8 cellular contexts compared by ENCODE assay signal in the genomic region with DNA sequence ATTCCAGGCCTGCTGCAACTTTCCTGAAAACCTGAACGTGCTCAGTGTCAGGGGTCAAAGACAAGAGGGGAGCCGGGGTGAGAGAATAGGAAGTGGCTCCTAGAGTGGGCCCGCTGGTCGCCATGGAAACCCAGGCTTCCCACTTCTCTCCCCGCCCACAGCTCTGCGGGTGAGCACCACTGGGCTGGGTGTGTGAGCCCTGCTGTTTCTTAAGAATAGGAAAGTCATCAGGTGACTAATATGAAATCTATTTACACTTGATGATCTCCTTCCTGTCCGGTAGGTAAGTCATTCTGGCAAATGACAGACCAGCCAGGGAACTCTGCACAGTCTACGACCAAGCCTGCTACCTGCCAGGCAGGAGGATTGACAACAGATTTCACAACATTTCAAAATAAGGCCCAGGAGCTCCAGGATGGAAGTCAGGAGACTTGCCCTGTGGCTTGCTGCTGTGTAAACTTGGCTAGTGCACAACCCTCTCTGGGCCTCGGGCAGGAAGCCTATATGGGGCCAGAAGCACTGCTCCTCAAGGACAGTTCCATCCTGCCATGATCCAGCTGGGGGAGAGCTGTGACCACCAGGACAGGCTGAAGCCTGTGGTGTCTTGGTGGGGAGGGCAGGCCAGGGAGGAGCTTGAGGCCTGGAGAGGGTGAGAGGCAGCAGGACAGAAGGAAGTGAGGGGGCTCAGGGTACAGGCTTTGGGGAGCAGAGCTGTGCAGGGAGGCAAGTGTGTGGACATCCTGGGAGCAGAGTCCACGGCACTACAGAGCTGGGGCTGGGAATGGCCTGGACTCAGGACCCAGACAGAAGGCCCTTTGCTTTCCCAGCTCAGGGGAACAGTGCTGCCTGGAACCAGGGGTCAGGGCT.
DNase-seq lines count a peak whose midpoint lies in the region; ATAC-seq and TF ChIP-seq lines count a peak whose summit lies in the region.

No MANE protein-coding gene starts in this region.

- no peaks in the 10 kb centered on the region for H3K27me3 ChIP-seq in esophagus muscularis mucosa

- DNase-seq in ELR (ENCODE audit: low read depth) (peak; percentile 99), HT-29 (ENCODE audit: low spot score) (peak; percentile 54), esophagus muscularis mucosa (ENCODE audit: extremely low spot score) (no peak), omental fat pad (ENCODE audit: low spot score) (no peak), NCI-H1930 (lab: John Stamatoyannopoulos, UW) (no peak), NCI-H345 treated with DMSO at 0.1 percent for 48 hours (lab: John Stamatoyannopoulos, UW; ENCODE audit: unreplicated experiment) (no peak)

- no peak for TF ChIP-seq POLR2A in esophagus muscularis mucosa (IDR thresholded peaks at IDR 0.05; ENCODE audit: low read depth)

- no peak for TF ChIP-seq EP300 in esophagus muscularis mucosa (IDR thresholded peaks at IDR 0.05)

- ATAC-seq in GM21526 (IDR thresholded peaks at IDR 0.05; ENCODE audit: low FRiP score, unreplicated experiment) = peak; percentile 79
- peak; percentile 82 for ATAC-seq in omental fat pad (ENCODE audit: low FRiP score)

- intact Hi-C loops in esophagus muscularis mucosa (cut with DNase I) = no loop called here

- TF ChIP-seq CTCF in VCaP (conservative IDR thresholded peaks at IDR 0.05) (no peak), esophagus muscularis mucosa (IDR thresholded peaks at IDR 0.05) (no peak), omental fat pad (IDR thresholded peaks at IDR 0.05) (no peak)

- peaks cover 37 to 74% (median 45%) of the 10 kb centered on the region in 4 donors for H3K4me1 ChIP-seq in esophagus muscularis mucosa

- no peaks in the 10 kb centered on the region for H3K9me3 ChIP-seq in esophagus muscularis mucosa

- WGBS in esophagus muscularis mucosa = 37% methylated on average over 10 of the region's 10 CpGs

- H3K27ac ChIP-seq in VCaP (peak overlapping the region; percentile 61), esophagus muscularis mucosa (replicated peaks in 1 of 4) (peak overlapping the region in 3 of 4 donors; percentile 24 to 57 (median 55))

- peaks cover 0 to 10% (median 3%) of the 10 kb centered on the region in 4 donors for H3K36me3 ChIP-seq in esophagus muscularis mucosa

- H3K4me3 ChIP-seq in esophagus muscularis mucosa = no peak overlapping the region

Comparison
In these comparisons a context has a peak if more than half of its experiments do, and no peak if none do; other contexts are left out.
1. DNase-seq: peak in ELR (single experiment) and HT-29 (single experiment); none in esophagus muscularis mucosa (single experiment), omental fat pad (single experiment), NCI-H1930 (0 of 2) and NCI-H345 treated with DMSO at 0.1 percent for 48 hours (single experiment).